Comparison of ENCODE assay signal across 21 cellular contexts in the genomic region with DNA sequence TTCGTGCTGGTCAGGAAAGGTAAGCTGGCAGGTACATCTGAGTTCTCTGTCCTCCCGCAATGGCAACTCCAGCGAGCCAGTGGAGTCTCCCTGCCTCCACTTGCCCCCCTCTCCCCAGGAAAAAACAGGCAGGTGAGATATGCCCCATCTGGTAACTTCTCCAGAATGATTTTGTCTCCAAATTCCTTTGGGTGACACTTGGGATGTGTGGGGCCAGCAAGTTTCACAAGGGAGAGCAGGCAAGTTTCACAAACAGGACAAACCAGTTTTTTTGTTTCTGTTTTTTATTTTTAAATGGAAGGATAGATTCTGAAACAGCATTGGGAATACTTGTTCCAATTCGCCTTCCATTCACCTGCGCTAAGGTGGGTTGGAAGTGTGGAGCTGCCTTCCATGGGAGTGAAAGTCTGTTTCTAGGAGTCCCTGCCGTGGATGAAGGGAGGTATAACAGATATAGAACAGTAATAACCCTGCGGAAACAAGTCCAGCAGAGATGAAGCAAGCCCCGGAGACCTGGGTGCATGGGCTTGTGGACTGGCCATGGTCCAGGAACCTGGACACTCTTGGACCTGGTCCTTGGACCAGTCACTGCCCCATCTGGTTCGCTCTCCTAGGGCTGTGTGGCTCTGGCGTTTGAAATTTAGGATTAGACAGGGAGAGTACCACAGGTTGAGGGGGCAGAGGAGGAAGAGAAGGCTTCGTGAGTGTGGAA. TPM values are rescaled to one million over a fixed set of nuclear protein-coding genes. Genes with fewer than 3 reads are reported as not detected.
A peak's percentile ranks its signal among the peaks of the same experiment; 100 is the strongest.
DNase-seq lines count a peak whose midpoint lies in the region; TF ChIP-seq lines count a peak whose summit lies in the region.
"Had no signal": no experiment of that assay in that cellular context is flagged by ENCODE, and none has a peak within 500 bp of the region (broad histone marks: within the 10 kb centered on the region; RNA-seq: fewer than 3 reads in every experiment).

No MANE protein-coding gene starts in this region.

- no peak for TF ChIP-seq CTCF in HFFc6 (IDR thresholded peaks at IDR 0.05)
- no peak for TF ChIP-seq CTCF in hepatocyte (IDR thresholded peaks at IDR 0.05; ENCODE audit: poor library complexity)
- TF ChIP-seq CTCF in smooth muscle cell (IDR thresholded peaks at IDR 0.05; ENCODE audit: borderline replicate concordance, insufficient read depth, poor library complexity, severe bottlenecking): no peak
- no peak for TF ChIP-seq CTCF in tibial artery (IDR thresholded peaks at IDR 0.05)

- no peaks in the 10 kb centered on the region for H3K27me3 ChIP-seq in hepatocyte
- H3K27me3 ChIP-seq in smooth muscle cell (ENCODE audit: low read depth): no peaks in the 10 kb centered on the region
- H3K27me3 ChIP-seq in tibial artery: no peaks in the 10 kb centered on the region
- H3K27me3 ChIP-seq: MG63, neutrophil, suprapubic skin had no signal

- no peaks in the 10 kb centered on the region for H3K9me3 Mint-ChIP-seq in HFFc6
- H3K9me3 Mint-ChIP-seq: CD4-positive, alpha-beta memory T cell; central memory CD8-positive, alpha-beta T cell; immature natural killer cell; T-helper 1 cell treated with Interleukin-12 subunit alpha and Interleukin-12 subunit beta and Interleukin-4 antibody, amounts not matched to agents 30 μg/mL and 1 μg/mL, for 36 hours had no signal

- H3K9me2 ChIP-seq in hepatocyte (replicated peaks; ENCODE audit: insufficient read depth): no peaks in the 10 kb centered on the region

- no peaks in the 10 kb centered on the region for H3K36me3 Mint-ChIP-seq in HFFc6 (ENCODE audit: low read depth)
- H3K36me3 Mint-ChIP-seq: CD4-positive, alpha-beta memory T cell; immature natural killer cell had no signal

- H3K36me3 ChIP-seq in hepatocyte (replicated peaks; ENCODE audit: insufficient read depth, low read depth) (no peaks in the 10 kb centered on the region), smooth muscle cell (ENCODE audit: low read depth) (no peaks in the 10 kb centered on the region), tibial artery (no peaks in the 10 kb centered on the region)
- H3K36me3 ChIP-seq: neutrophil, suprapubic skin had no signal

- no peak overlapping the region for H3K4me3 Mint-ChIP-seq in HFFc6
- H3K4me3 Mint-ChIP-seq: CD4-positive, alpha-beta memory T cell; central memory CD8-positive, alpha-beta T cell; immature natural killer cell; T-helper 1 cell treated with Interleukin-12 subunit alpha and Interleukin-12 subunit beta and Interleukin-4 antibody, amounts not matched to agents 30 μg/mL and 1 μg/mL, for 36 hours had no signal

- no peaks in the 10 kb centered on the region for H3K79me2 ChIP-seq in hepatocyte
- no peaks in the 10 kb centered on the region for H3K79me2 ChIP-seq in smooth muscle cell (ENCODE audit: low read depth)

- no peaks in the 10 kb centered on the region for H3F3A ChIP-seq in smooth muscle cell (ENCODE audit: low read depth)

- H3K27ac ChIP-seq in hepatocyte: peak overlapping the region; percentile 53
- H3K27ac ChIP-seq in smooth muscle cell (ENCODE audit: low read depth): peak overlapping the region; percentile 80
- no peak overlapping the region for H3K27ac ChIP-seq in tibial artery
- H3K27ac ChIP-seq: neutrophil, suprapubic skin had no signal

- H3K9me3 ChIP-seq in hepatocyte (ENCODE audit: low read depth): no peaks in the 10 kb centered on the region
- no peaks in the 10 kb centered on the region for H3K9me3 ChIP-seq in smooth muscle cell (replicated peaks; ENCODE audit: low read depth)
- no peaks in the 10 kb centered on the region for H3K9me3 ChIP-seq in tibial artery
- H3K9me3 ChIP-seq: MG63, neutrophil, suprapubic skin had no signal

- H3K27me3 Mint-ChIP-seq in HFFc6 (ENCODE audit: insufficient read depth): no peaks in the 10 kb centered on the region

- H3K27ac Mint-ChIP-seq in HFFc6: peak overlapping the region; percentile 67
- H3K27ac Mint-ChIP-seq: CD4-positive, alpha-beta memory T cell; T-helper 1 cell treated with Interleukin-12 subunit alpha and Interleukin-12 subunit beta and Interleukin-4 antibody, amounts not matched to agents 30 μg/mL and 1 μg/mL, for 36 hours had no signal

- no peak overlapping the region for H3K4me3 ChIP-seq in hepatocyte
- H3K4me3 ChIP-seq in smooth muscle cell: no peak overlapping the region
- no peak overlapping the region for H3K4me3 ChIP-seq in tibial artery
- H3K4me3 ChIP-seq: MG63, suprapubic skin had no signal

- H3K4me1 ChIP-seq in hepatocyte (ENCODE audit: insufficient read depth) (peaks cover 6% of the 10 kb centered on the region), smooth muscle cell (ENCODE audit: low read depth) (peaks cover 3% of the 10 kb centered on the region), tibial artery (peaks cover 0 to 10% (median 5%) of the 10 kb centered on the region in 4 donors)

- H3K4me1 Mint-ChIP-seq in HFFc6 (ENCODE audit: low read depth): peaks cover 65% of the 10 kb centered on the region

- no peak overlapping the region for H2AFZ ChIP-seq in hepatocyte
- no peak overlapping the region for H2AFZ ChIP-seq in smooth muscle cell (ENCODE audit: low read depth)

- no peaks in the 10 kb centered on the region for H4K20me1 ChIP-seq in hepatocyte (ENCODE audit: insufficient read depth, poor library complexity, severe bottlenecking)
- H4K20me1 ChIP-seq in smooth muscle cell (ENCODE audit: low read depth): no peaks in the 10 kb centered on the region

- WGBS in hepatocyte (ENCODE audit: low lambda C conversion rate, missing lambda C conversion rate): 92% methylated on average over 11 of the region's 11 CpGs
- 88% methylated on average over 11 of the region's 11 CpGs for WGBS in smooth muscle cell (ENCODE audit: low lambda C conversion rate)

- H3K9ac ChIP-seq in smooth muscle cell (ENCODE audit: low read depth): peak overlapping the region; percentile 58

- no peak overlapping the region for H3K4me2 ChIP-seq in hepatocyte
- H3K4me2 ChIP-seq in smooth muscle cell: peak overlapping the region; percentile 49

- DNase-seq in HFFc6 (no peak), hepatocyte (ENCODE audit: low spot score) (no peak), smooth muscle cell (lab: John Stamatoyannopoulos, UW; ENCODE audit: unreplicated experiment) (no peak), tibial artery (no peak), NOMO-1 treated with dmso at 0.1 percent for 144 hours (lab: John Stamatoyannopoulos, UW; ENCODE audit: unreplicated experiment) (no peak)
- peak; percentile 25 for DNase-seq in activated CD8-positive, alpha-beta memory T cell treated with anti-CD3 and anti-CD28 coated beads, Interleukin-2, amount 50 U/mL, for 48 hours
- no peak for DNase-seq in activated naive CD4-positive, alpha-beta T cell treated with anti-CD3 and anti-CD28 coated beads, Interleukin-2, amount 50 U/mL, for 16 hours
- DNase-seq: activated CD4-positive, alpha-beta T cell treated with anti-CD3 and anti-CD28 coated beads, Interleukin-2, amount 50 U/mL, for 1 hour; CD4-positive, alpha-beta memory T cell; DMS153; effector CD4-positive, alpha-beta T cell; head of caudate nucleus; immature natural killer cell; MG63; NCI-H1436 treated with DMSO at 0.1 percent for 48 hours; right cardiac atrium; SHP77 treated with DMSO at 0.1 percent for 48 hours had no signal

- intact Hi-C loops in tibial artery (cut with DNase I; ENCODE audit: low total_unique reads): loop anchor here (10.0 kb wide), 1 partner anchor 236 kb away; no protein-coding TSS in a partner anchor

RNA-seq across cellular contexts. Expression of gene KIF23, which starts 22.9 kb away (rescaled TPM):
- 10 to 100 TPM; 37.0 to 74.7 (median 64.6) TPM for total RNA-seq in HFFc6 (2021; fragmentation: NEBNext Ultra II Directional; extraction: Animal tissue kit (Norgen Biotek cat#: 25700))
- total RNA-seq in hepatocyte (12.0 and 13.9 TPM in 2 replicates), smooth muscle cell (37.4 and 44.1 TPM in 2 replicates)
- polyA plus RNA-seq in hepatocyte (7.6 and 14.1 TPM in 2 replicates), smooth muscle cell (14.3 and 15.0 TPM in 2 replicates)
- polyA plus RNA-seq: CD4-positive, alpha-beta memory T cell had no signal

Comparison
In these comparisons a context has a peak if more than half of its experiments do, and no peak if none do; other contexts are left out.
1. H3K27ac ChIP-seq: peak in hepatocyte (single experiment) and smooth muscle cell (single experiment); none in tibial artery (0 of 2).